Comparison of ENCODE assay signal across 10 cellular contexts in genomic region chr2:174752403-174753037, GRCh38. TPM values are rescaled to one million over a fixed set of nuclear protein-coding genes. Genes with fewer than 3 reads are reported as not detected.
A peak's percentile ranks its signal among the peaks of the same experiment; 100 is the strongest.
DNase-seq lines count a peak whose midpoint lies in the region; ATAC-seq and TF ChIP-seq lines count a peak whose summit lies in the region.
"Had no signal": no experiment of that assay in that cellular context is flagged by ENCODE, and none has a peak within 500 bp of the region (broad histone marks: within the 10 kb centered on the region; RNA-seq: fewer than 3 reads in every experiment).

No MANE protein-coding gene starts in this region.

- H3K4me1 Mint-ChIP-seq in CD8-positive, alpha-beta memory T cell: peaks cover 39 to 56% (median 50%) of the 10 kb centered on the region in 3 donors
- peaks cover 27% of the 10 kb centered on the region for H3K4me1 Mint-ChIP-seq in activated T-helper 17 cell treated with anti-CD3 and anti-CD28 coated beads, Interleukin-2, amount 50 U/mL, for 72 hours

- intact Hi-C loops in upper lobe of right lung (cut with DNase I): no loop called here

- no peak overlapping the region for H3K4me3 ChIP-seq in CD8-positive, alpha-beta memory T cell (ENCODE audit: low read length)
- H3K4me3 ChIP-seq in upper lobe of right lung: no peak overlapping the region

- H3K27me3 ChIP-seq in CD8-positive, alpha-beta memory T cell (ENCODE audit: insufficient read depth, low read length, poor library complexity, severe bottlenecking): no peaks in the 10 kb centered on the region
- no peaks in the 10 kb centered on the region for H3K27me3 ChIP-seq in upper lobe of right lung

- ATAC-seq in GM19395 (IDR thresholded peaks at IDR 0.05; ENCODE audit: unreplicated experiment) (peak; percentile 91), HG03103 (IDR thresholded peaks at IDR 0.05; ENCODE audit: low read depth, unreplicated experiment) (peak; percentile 75), upper lobe of right lung (no peak)
- ATAC-seq in activated T-helper 17 cell treated with anti-CD3 and anti-CD28 coated beads, Interleukin-2, amount 50 U/mL, for 72 hours (replicated peaks): peak; percentile 78

- no peaks in the 10 kb centered on the region for H3K36me3 Mint-ChIP-seq in CD8-positive, alpha-beta memory T cell
- H3K36me3 Mint-ChIP-seq in activated T-helper 17 cell treated with anti-CD3 and anti-CD28 coated beads, Interleukin-2, amount 50 U/mL, for 72 hours (ENCODE audit: low read depth): peaks cover 6% of the 10 kb centered on the region

- peak in 2 of 5 donors; percentile 54 to 61 for DNase-seq in CD8-positive, alpha-beta memory T cell
- DNase-seq in NCI-H1417 treated with DMSO at 0.1 percent for 48 hours (lab: John Stamatoyannopoulos, UW) (no peak), mucosa of gallbladder (ENCODE audit: low spot score) (no peak), upper lobe of right lung (no peak), NCI-H2227 (lab: John Stamatoyannopoulos, UW; ENCODE audit: unreplicated experiment) (no peak)
- DNase-seq: NCI-H1048 had no signal

- POLR2A ChIA-PET in CD8-positive, alpha-beta memory T cell (lab: Charles Lee): no interaction called here

- peaks cover 37% of the 10 kb centered on the region for H3K4me1 ChIP-seq in CD8-positive, alpha-beta memory T cell (ENCODE audit: insufficient read depth, low read length)
- no peaks in the 10 kb centered on the region for H3K4me1 ChIP-seq in upper lobe of right lung

- H3K9me3 Mint-ChIP-seq in CD8-positive, alpha-beta memory T cell: no peaks in the 10 kb centered on the region
- H3K9me3 Mint-ChIP-seq in activated T-helper 17 cell treated with anti-CD3 and anti-CD28 coated beads, Interleukin-2, amount 50 U/mL, for 72 hours: no peaks in the 10 kb centered on the region

- H3K27ac Mint-ChIP-seq in CD8-positive, alpha-beta memory T cell: peak overlapping the region; percentile 85 to 96 (median 90)
- H3K27ac Mint-ChIP-seq in activated T-helper 17 cell treated with anti-CD3 and anti-CD28 coated beads, Interleukin-2, amount 50 U/mL, for 72 hours: peak overlapping the region; percentile 96

- H3K27me3 Mint-ChIP-seq in CD8-positive, alpha-beta memory T cell: no peaks in the 10 kb centered on the region
- no peaks in the 10 kb centered on the region for H3K27me3 Mint-ChIP-seq in activated T-helper 17 cell treated with anti-CD3 and anti-CD28 coated beads, Interleukin-2, amount 50 U/mL, for 72 hours

- peak overlapping the region; percentile 45 for H3K27ac ChIP-seq in CD8-positive, alpha-beta memory T cell (ENCODE audit: low read depth, low read length)
- no peak overlapping the region for H3K27ac ChIP-seq in upper lobe of right lung

- H3K36me3 ChIP-seq in CD8-positive, alpha-beta memory T cell (ENCODE audit: insufficient read depth, low read length): no peaks in the 10 kb centered on the region
- no peaks in the 10 kb centered on the region for H3K36me3 ChIP-seq in upper lobe of right lung

- no peak for TF ChIP-seq CTCF in upper lobe of right lung (IDR thresholded peaks at IDR 0.05)

- peak overlapping the region; percentile 60 to 79 (median 71) for H3K4me3 Mint-ChIP-seq in CD8-positive, alpha-beta memory T cell
- H3K4me3 Mint-ChIP-seq in activated T-helper 17 cell treated with anti-CD3 and anti-CD28 coated beads, Interleukin-2, amount 50 U/mL, for 72 hours: peak overlapping the region; percentile 74

- no peaks in the 10 kb centered on the region for H3K9me3 ChIP-seq in CD8-positive, alpha-beta memory T cell (ENCODE audit: low read length)
- H3K9me3 ChIP-seq in upper lobe of right lung: no peaks in the 10 kb centered on the region

- CTCF ChIA-PET in CD8-positive, alpha-beta memory T cell (lab: Charles Lee): no interaction called here

RNA-seq across cellular contexts. Expression of gene CHRNA1, which starts 11.8 kb away (rescaled TPM):
- not detected for total RNA-seq in CD8-positive, alpha-beta memory T cell
- 0.43 TPM for polyA plus RNA-seq in CD8-positive, alpha-beta memory T cell
- under 1 TPM in 1 of 2 donors, not detected in 1; 0.13 TPM for total RNA-seq in activated T-helper 17 cell treated with anti-CD3 and anti-CD28 coated beads, Interleukin-2, amount 50 U/mL, for 72 hours
- not detected for total RNA-seq in mucosa of gallbladder
- 0.52 TPM for total RNA-seq in upper lobe of right lung
- total RNA-seq: G401 had no signal
